32 cellular contexts compared by ENCODE assay signal in genomic region chr2:52343867-52344266, GRCh38.
"Had no signal": no experiment of that assay in that cellular context is flagged by ENCODE, and none has a peak within 500 bp of the region (broad histone marks: within the 10 kb centered on the region; RNA-seq: fewer than 3 reads in every experiment).

No MANE protein-coding gene starts in this region.

- ATAC-seq: activated CD8-positive, alpha-beta memory T cell treated with anti-CD3 and anti-CD28 coated beads, Interleukin-2, amount 10 ng/mL, durations not matched to agents 7 days and 5 days; PC-3; Right ventricle myocardium inferior had no signal

- DNase-seq: activated CD4-positive, alpha-beta memory T cell treated with anti-CD3 and anti-CD28 coated beads, Interleukin-2, amount 10 ng/mL, durations not matched to agents 7 days and 5 days; activated CD4-positive, alpha-beta T cell treated with anti-CD3 and anti-CD28 coated beads for 1 hour; activated CD4-positive, alpha-beta T cell treated with anti-CD3 and anti-CD28 coated beads for 48 hours; activated CD4-positive, CD25-positive, alpha-beta regulatory T cell; activated CD8-positive, alpha-beta memory T cell treated with anti-CD3 and anti-CD28 coated beads for 24 hours; activated CD8-positive, alpha-beta memory T cell treated with anti-CD3 and anti-CD28 coated beads, Interleukin-2, amount 10 ng/mL, durations not matched to agents 7 days and 5 days; activated CD8-positive, alpha-beta memory T cell treated with anti-CD3 and anti-CD28 coated beads, Interleukin-2, amount 50 U/mL, for 48 hours; activated effector memory CD4-positive, alpha-beta T cell treated with anti-CD3 and anti-CD28 coated beads, Interleukin-2, amount 50 U/mL, for 16 hours; activated naive CD4-positive, alpha-beta T cell; activated naive CD4-positive, alpha-beta T cell treated with anti-CD3 and anti-CD28 coated beads, Interleukin-2, amount 50 U/mL, for 16 hours; activated naive CD8-positive, alpha-beta T cell treated with anti-CD3 and anti-CD28 coated beads for 36 hours; activated T-cell treated with anti-CD3 and anti-CD28 coated beads, Interleukin-2, amount 50 U/mL, for 48 hours; amniotic stem cell; Karpas-422; NCI-H1048; NCI-H1436 treated with DMSO at 0.1 percent for 48 hours; NCI-H1694 treated with DMSO at 0.1 percent for 48 hours; NCI-H2029; NCI-H2107; NCI-H345; NCI-H524 treated with DMSO at 0.1 percent for 48 hours; NK-92 treated with Interleukin-12 subunit alpha and Interleukin-12 subunit beta, amount 100 ng/mL, for 24 hours; PC-3; Peyer's patch; SJCRH30; T1000; WERI-Rb-1 had no signal

- H3K27ac Mint-ChIP-seq: activated CD4-positive, alpha-beta memory T cell treated with anti-CD3 and anti-CD28 coated beads, Interleukin-2, amount 10 ng/mL, durations not matched to agents 7 days and 5 days; activated CD8-positive, alpha-beta memory T cell treated with anti-CD3 and anti-CD28 coated beads, Interleukin-2, amount 10 ng/mL, durations not matched to agents 7 days and 5 days; activated naive CD8-positive, alpha-beta T cell treated with anti-CD3 and anti-CD28 coated beads for 36 hours had no signal

- H3K27me3 Mint-ChIP-seq: activated CD4-positive, alpha-beta memory T cell treated with anti-CD3 and anti-CD28 coated beads, Interleukin-2, amount 10 ng/mL, durations not matched to agents 7 days and 5 days; activated CD8-positive, alpha-beta memory T cell treated with anti-CD3 and anti-CD28 coated beads, Interleukin-2, amount 10 ng/mL, durations not matched to agents 7 days and 5 days; activated naive CD8-positive, alpha-beta T cell treated with anti-CD3 and anti-CD28 coated beads for 36 hours had no signal

- H3K36me3 ChIP-seq: ascending aorta, cardiac muscle cell, Peyer's patch, SJCRH30, WERI-Rb-1 had no signal

- H3K9me3 ChIP-seq: ascending aorta, Peyer's patch, SJCRH30 had no signal

- H3K4me1 ChIP-seq: ascending aorta, Peyer's patch, SJCRH30 had no signal

- H3K36me3 Mint-ChIP-seq: activated CD8-positive, alpha-beta memory T cell treated with anti-CD3 and anti-CD28 coated beads, Interleukin-2, amount 10 ng/mL, durations not matched to agents 7 days and 5 days; activated naive CD8-positive, alpha-beta T cell treated with anti-CD3 and anti-CD28 coated beads for 36 hours had no signal

- H3K27me3 ChIP-seq: ascending aorta, cardiac muscle cell, Peyer's patch, SJCRH30 had no signal

- H3K27ac ChIP-seq: ascending aorta, cardiac muscle cell, Peyer's patch, RWPE1, SJCRH30, SK-N-MC, WERI-Rb-1 had no signal

- H3K4me1 Mint-ChIP-seq: activated CD4-positive, alpha-beta memory T cell treated with anti-CD3 and anti-CD28 coated beads, Interleukin-2, amount 10 ng/mL, durations not matched to agents 7 days and 5 days; activated CD8-positive, alpha-beta memory T cell treated with anti-CD3 and anti-CD28 coated beads, Interleukin-2, amount 10 ng/mL, durations not matched to agents 7 days and 5 days; activated naive CD8-positive, alpha-beta T cell treated with anti-CD3 and anti-CD28 coated beads for 36 hours had no signal

- H3K9me3 Mint-ChIP-seq: activated CD4-positive, alpha-beta memory T cell treated with anti-CD3 and anti-CD28 coated beads, Interleukin-2, amount 10 ng/mL, durations not matched to agents 7 days and 5 days had no signal

- H3K4me3 ChIP-seq: ascending aorta, cardiac muscle cell, Peyer's patch, SJCRH30, SK-N-MC had no signal

- H3K4me3 Mint-ChIP-seq: activated CD4-positive, alpha-beta memory T cell treated with anti-CD3 and anti-CD28 coated beads, Interleukin-2, amount 10 ng/mL, durations not matched to agents 7 days and 5 days; activated CD8-positive, alpha-beta memory T cell treated with anti-CD3 and anti-CD28 coated beads, Interleukin-2, amount 10 ng/mL, durations not matched to agents 7 days and 5 days; activated naive CD8-positive, alpha-beta T cell treated with anti-CD3 and anti-CD28 coated beads for 36 hours had no signal
